In genomic region chr5:92147792-92148191, GRCh38 we compare ENCODE assay signal across 30 cellular contexts.
"Had no signal": no experiment of that assay in that cellular context is flagged by ENCODE, and none has a peak within 500 bp of the region (broad histone marks: within the 10 kb centered on the region; RNA-seq: fewer than 3 reads in every experiment).

No MANE protein-coding gene starts in this region.

- H3K27ac Mint-ChIP-seq: activated CD8-positive, alpha-beta T cell treated with anti-CD3 and anti-CD28 coated beads, Interleukin-2, amount 10 ng/mL, durations not matched to agents 7 days and 5 days; activated naive CD8-positive, alpha-beta T cell; activated T-helper 1 cell treated with anti-CD3 and anti-CD28 coated beads, Interleukin-12 subunit alpha, Interleukin-12 subunit beta, Interleukin-2, Interleukin-4 antibody, amounts not matched to agents 30 ng/mL and 10 ng/mL and 1 ng/mL, durations not matched to agents 14 hours and 24 hours and 36 hours; mesothelial cell of epicardium; naive thymus-derived CD8-positive, alpha-beta T cell; stimulated activated memory B cell treated with anti-CD40 and anti-IgM and Interleukin-4, amounts not matched to agents 10 μg/mL and 1 μg/mL and 100 μg/mL, for 72 hours; T-helper 2 cell treated with Interferon-gamma antibody and Interleukin-4, amounts not matched to agents 5 μg/mL and 100 μg/mL, for 36 hours had no signal

- H3K9me3 ChIP-seq: adrenal gland, ascending aorta, left lung, right lobe of liver, testis, vagina had no signal

- DNase-seq: activated CD4-positive, alpha-beta T cell treated with anti-CD3 and anti-CD28 coated beads, Interleukin-2, amount 50 U/mL, for 1 hour; activated CD4-positive, CD25-positive, alpha-beta regulatory T cell treated with anti-CD3 and anti-CD28 coated beads, Interleukin-2, amount 50 U/mL, for 72 hours; activated CD8-positive, alpha-beta T cell treated with anti-CD3 and anti-CD28 coated beads, Interleukin-2, amount 10 ng/mL, durations not matched to agents 7 days and 5 days; activated gamma-delta T cell treated with Interleukin-2 at 50 U/mL for 16 hours; adrenal gland; brain microvascular endothelial cell; central memory CD4-positive, alpha-beta T cell; dermis blood vessel endothelial cell; effector memory CD4-positive, alpha-beta T cell; foreskin melanocyte; left lung; naive thymus-derived CD8-positive, alpha-beta T cell; right lobe of liver; stimulated activated CD4-positive, alpha-beta T cell treated with anti-CD3 and anti-CD28 coated beads, Interleukin-2, amount 100 ng/mL, for 24 hours; testis; trophoblast cell; WERI-Rb-1 had no signal

- H3K27ac ChIP-seq: adrenal gland, ascending aorta, brain microvascular endothelial cell, left lung, parathyroid adenoma, right lobe of liver, skin epidermis, testis, vagina, WERI-Rb-1 had no signal

- H3K36me3 Mint-ChIP-seq: activated naive CD8-positive, alpha-beta T cell; mesothelial cell of epicardium; naive thymus-derived CD8-positive, alpha-beta T cell; stimulated activated memory B cell treated with anti-CD40 and anti-IgM and Interleukin-4, amounts not matched to agents 10 μg/mL and 1 μg/mL and 100 μg/mL, for 72 hours had no signal

- H3K9me3 Mint-ChIP-seq: activated T-helper 1 cell treated with anti-CD3 and anti-CD28 coated beads, Interleukin-12 subunit alpha, Interleukin-12 subunit beta, Interleukin-2, Interleukin-4 antibody, amounts not matched to agents 30 ng/mL and 10 ng/mL and 1 ng/mL, durations not matched to agents 14 hours and 24 hours and 36 hours; mesothelial cell of epicardium; stimulated activated memory B cell treated with anti-CD40 and anti-IgM and Interleukin-4, amounts not matched to agents 10 μg/mL and 1 μg/mL and 100 μg/mL, for 72 hours had no signal

- H3K36me3 ChIP-seq: adrenal gland, ascending aorta, brain microvascular endothelial cell, left lung, right lobe of liver, vagina, WERI-Rb-1 had no signal

- H3K4me3 ChIP-seq: adrenal gland, ascending aorta, left lung, lung, right lobe of liver, skin epidermis, testis, vagina had no signal

- H3K4me1 Mint-ChIP-seq: naive thymus-derived CD8-positive, alpha-beta T cell; stimulated activated memory B cell treated with anti-CD40 and anti-IgM and Interleukin-4, amounts not matched to agents 10 μg/mL and 1 μg/mL and 100 μg/mL, for 72 hours had no signal

- FAIRE-seq: endothelial cell of umbilical vein, TTC549 had no signal

- H3K27me3 ChIP-seq: adrenal gland, ascending aorta, brain microvascular endothelial cell, left lung, right lobe of liver, testis, vagina had no signal

- H3K27me3 Mint-ChIP-seq: activated naive CD8-positive, alpha-beta T cell; naive thymus-derived CD8-positive, alpha-beta T cell; stimulated activated memory B cell treated with anti-CD40 and anti-IgM and Interleukin-4, amounts not matched to agents 10 μg/mL and 1 μg/mL and 100 μg/mL, for 72 hours had no signal

- H3K4me3 Mint-ChIP-seq: activated CD8-positive, alpha-beta T cell treated with anti-CD3 and anti-CD28 coated beads, Interleukin-2, amount 10 ng/mL, durations not matched to agents 7 days and 5 days; activated naive CD8-positive, alpha-beta T cell; activated T-helper 1 cell treated with anti-CD3 and anti-CD28 coated beads, Interleukin-12 subunit alpha, Interleukin-12 subunit beta, Interleukin-2, Interleukin-4 antibody, amounts not matched to agents 30 ng/mL and 10 ng/mL and 1 ng/mL, durations not matched to agents 14 hours and 24 hours and 36 hours; mesothelial cell of epicardium; naive thymus-derived CD8-positive, alpha-beta T cell; stimulated activated memory B cell treated with anti-CD40 and anti-IgM and Interleukin-4, amounts not matched to agents 10 μg/mL and 1 μg/mL and 100 μg/mL, for 72 hours; T-helper 2 cell treated with Interferon-gamma antibody and Interleukin-4, amounts not matched to agents 5 μg/mL and 100 μg/mL, for 36 hours had no signal

- ATAC-seq: activated CD8-positive, alpha-beta T cell treated with anti-CD3 and anti-CD28 coated beads, Interleukin-2, amount 10 ng/mL, durations not matched to agents 7 days and 5 days; esophagus mucosa; left lung; naive thymus-derived CD8-positive, alpha-beta T cell; right lobe of liver; stimulated activated memory B cell treated with anti-CD40 and anti-IgM and Interleukin-4, amounts not matched to agents 10 μg/mL and 1 μg/mL and 100 μg/mL, for 72 hours had no signal

- H3K4me1 ChIP-seq: adrenal gland, ascending aorta, left lung, parathyroid adenoma, right lobe of liver, testis, vagina had no signal
